Comparison of ENCODE assay signal across 1 cellular context in genomic region chr17:63827002-63827800, GRCh38.
TF ChIP-seq lines count a peak whose summit lies in the region.

TSS of gene FTSJ3 (minus strand) at chr17:63827663. CDS start at chr17:63826902, 761 bp downstream.
TSS of gene PSMC5 (plus strand) at chr17:63827431. CDS start at chr17:63827491, 60 bp downstream.

TF ChIP-seq in HCT116, 20 proteins besides CTCF, POLR2A, EP300 and RAD21 (continued from another document):
- TF ChIP-seq, protein P1, sequence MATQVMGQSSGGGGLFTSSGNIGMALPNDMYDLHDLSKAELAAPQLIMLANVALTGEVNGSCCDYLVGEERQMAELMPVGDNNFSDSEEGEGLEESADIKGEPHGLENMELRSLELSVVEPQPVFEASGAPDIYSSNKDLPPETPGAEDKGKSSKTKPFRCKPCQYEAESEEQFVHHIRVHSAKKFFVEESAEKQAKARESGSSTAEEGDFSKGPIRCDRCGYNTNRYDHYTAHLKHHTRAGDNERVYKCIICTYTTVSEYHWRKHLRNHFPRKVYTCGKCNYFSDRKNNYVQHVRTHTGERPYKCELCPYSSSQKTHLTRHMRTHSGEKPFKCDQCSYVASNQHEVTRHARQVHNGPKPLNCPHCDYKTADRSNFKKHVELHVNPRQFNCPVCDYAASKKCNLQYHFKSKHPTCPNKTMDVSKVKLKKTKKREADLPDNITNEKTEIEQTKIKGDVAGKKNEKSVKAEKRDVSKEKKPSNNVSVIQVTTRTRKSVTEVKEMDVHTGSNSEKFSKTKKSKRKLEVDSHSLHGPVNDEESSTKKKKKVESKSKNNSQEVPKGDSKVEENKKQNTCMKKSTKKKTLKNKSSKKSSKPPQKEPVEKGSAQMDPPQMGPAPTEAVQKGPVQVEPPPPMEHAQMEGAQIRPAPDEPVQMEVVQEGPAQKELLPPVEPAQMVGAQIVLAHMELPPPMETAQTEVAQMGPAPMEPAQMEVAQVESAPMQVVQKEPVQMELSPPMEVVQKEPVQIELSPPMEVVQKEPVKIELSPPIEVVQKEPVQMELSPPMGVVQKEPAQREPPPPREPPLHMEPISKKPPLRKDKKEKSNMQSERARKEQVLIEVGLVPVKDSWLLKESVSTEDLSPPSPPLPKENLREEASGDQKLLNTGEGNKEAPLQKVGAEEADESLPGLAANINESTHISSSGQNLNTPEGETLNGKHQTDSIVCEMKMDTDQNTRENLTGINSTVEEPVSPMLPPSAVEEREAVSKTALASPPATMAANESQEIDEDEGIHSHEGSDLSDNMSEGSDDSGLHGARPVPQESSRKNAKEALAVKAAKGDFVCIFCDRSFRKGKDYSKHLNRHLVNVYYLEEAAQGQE (IDR thresholded peaks at IDR 0.05; ENCODE audit: low read depth), result no peak
- TF ChIP-seq ZFX (IDR thresholded peaks at IDR 0.05) (no peak), EZH2phosphoT487 (IDR thresholded peaks at IDR 0.05; ENCODE audit: borderline replicate concordance) (no peak), YY1 (IDR thresholded peaks at IDR 0.05; ENCODE audit: extremely low read depth, insufficient replicate concordance, low read depth, low read length) (peak; percentile 99), SIN3A (IDR thresholded peaks at IDR 0.05; ENCODE audit: low read depth) (peak; percentile 96)
TF ChIP-seq in HCT116: peak in this region for 9.
